In the genomic region with DNA sequence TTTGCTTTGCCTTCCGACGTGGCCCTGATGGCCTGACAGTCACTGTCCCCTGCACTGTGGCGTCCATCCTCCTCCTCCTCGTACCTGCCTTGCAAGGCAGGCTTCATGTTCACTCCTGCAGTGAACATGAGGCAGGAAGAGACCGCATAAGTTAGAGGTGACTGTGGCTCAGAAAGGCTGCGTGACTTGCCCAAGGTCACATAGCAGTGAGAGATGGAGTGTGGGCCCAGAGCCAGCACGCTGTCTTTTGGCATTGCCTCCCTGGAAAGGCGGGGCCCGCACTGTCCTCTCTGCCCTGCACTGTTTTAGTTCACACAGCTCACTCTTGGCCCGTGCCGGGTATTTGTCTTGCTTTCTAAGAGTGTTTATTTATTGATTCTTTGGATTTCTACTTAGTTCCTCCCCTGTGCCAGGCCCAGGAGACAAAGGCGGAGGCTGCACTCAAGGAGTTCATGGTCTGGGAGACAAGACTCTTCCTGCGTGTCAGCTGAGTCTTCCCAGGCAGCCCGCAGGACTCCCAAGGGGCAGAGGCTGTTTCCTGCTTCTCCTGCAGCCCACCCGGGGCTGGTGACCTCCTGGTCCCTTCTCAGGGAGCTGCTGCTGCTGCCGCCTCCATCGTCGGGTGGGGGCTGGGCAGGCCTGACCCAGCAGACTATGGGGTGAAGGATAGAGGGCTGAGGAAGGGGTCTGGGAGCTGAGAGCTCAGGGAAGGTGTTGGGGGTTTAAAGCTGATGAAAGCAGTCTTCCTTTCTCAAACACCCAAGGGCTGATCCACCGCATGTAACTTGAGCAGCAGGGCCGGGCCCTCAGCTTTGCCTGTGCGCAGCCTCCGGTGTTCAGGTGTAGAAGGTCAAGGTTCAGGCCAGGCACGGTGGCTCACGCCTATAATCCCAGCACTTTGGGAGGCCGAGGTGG, we compare ENCODE assay signal across 12 cellular contexts. TPM values are rescaled to one million over a fixed set of nuclear protein-coding genes. Genes with fewer than 3 reads are reported as not detected.
DNase-seq lines count a peak whose midpoint lies in the region; ATAC-seq and TF ChIP-seq lines count a peak whose summit lies in the region.
"Had no signal": no experiment of that assay in that cellular context is flagged by ENCODE, and none has a peak within 500 bp of the region (broad histone marks: within the 10 kb centered on the region; RNA-seq: fewer than 3 reads in every experiment).

No MANE protein-coding gene starts in this region.

- H3K4me3 ChIP-seq in OCI-LY7 (ENCODE audit: low read depth, low read length, poor library complexity, severe bottlenecking), result no peak overlapping the region

- H3K4me2 ChIP-seq in OCI-LY7 (ENCODE audit: low read length), result no peak overlapping the region

- H3K27me3 Mint-ChIP-seq in osteocyte (ENCODE audit: unreplicated experiment), result peaks cover 3% of the 10 kb centered on the region

- BruUV-seq in OCI-LY7 (replicated peaks; lab: Mats Ljungman, UMichigan), result no TSS peak

- H3K36me3 ChIP-seq in OCI-LY7 (ENCODE audit: insufficient read depth, low read length), result no peaks in the 10 kb centered on the region

- no peak overlapping the region for H3K27ac ChIP-seq in OCI-LY7 (ENCODE audit: low read depth, low read length, poor library complexity, severe bottlenecking)

- no peaks in the 10 kb centered on the region for H3K9me2 ChIP-seq in OCI-LY7 (ENCODE audit: insufficient read depth, low read length)

- in situ Hi-C loops in SK-MEL-5 (cut with HindIII; ENCODE audit: low pct_unique_long_range_greater_than_20kb, low sequenced_read_pairs), result no loop called here

- no peaks in the 10 kb centered on the region for H3K79me2 ChIP-seq in OCI-LY7 (ENCODE audit: insufficient read depth, low read depth, low read length)

- intact Hi-C loops in Right ventricle myocardium superior (cut with DNase I) (loop anchor here (2.0 to 10.0 kb wide), 3 partner anchors 20 to 97 kb away; partner anchors contain the start of gene ST6GALNAC2), OCI-LY7 (cut with micrococcal nuclease; ENCODE audit: unreplicated experiment) (no loop called here)

- H3K4me1 ChIP-seq in OCI-LY7 (ENCODE audit: insufficient read depth, low read length, poor library complexity, severe bottlenecking), result peaks cover 46% of the 10 kb centered on the region

- TF ChIP-seq CTCF in osteocyte (IDR thresholded peaks at IDR 0.05) (no peak), OCI-LY7 (conservative IDR thresholded peaks at IDR 0.05; ENCODE audit: low read length) (no peak)

- POLR2A ChIA-PET in OCI-LY7 (lab: Charles Lee), result interaction anchor here (0.6 to 0.7 kb wide), 2 partner anchors 27 to 79 kb away, joined by 3 read pairs; no protein-coding TSS in a partner anchor

- peak overlapping the region; percentile 84 for H3K27ac Mint-ChIP-seq in osteocyte (ENCODE audit: unreplicated experiment)
- H3K27ac Mint-ChIP-seq: T-helper 1 cell treated with Interleukin-12 subunit alpha and Interleukin-12 subunit beta and Interleukin-4 antibody, amounts not matched to agents 30 μg/mL and 1 μg/mL, for 36 hours had no signal

- ATAC-seq in Right ventricle myocardium superior (ENCODE audit: poor library complexity), result peak; percentile 42
- ATAC-seq in activated CD4-positive, CD25-positive, alpha-beta regulatory T cell treated with anti-CD3 and anti-CD28 coated beads, Interleukin-2, amount 50 U/mL, for 24 hours, result no peak
- ATAC-seq in GM18870 (IDR thresholded peaks at IDR 0.05; ENCODE audit: unreplicated experiment), result no peak

- no peaks in the 10 kb centered on the region for H3K9me3 Mint-ChIP-seq in osteocyte (ENCODE audit: unreplicated experiment)
- H3K9me3 Mint-ChIP-seq: T-helper 1 cell treated with Interleukin-12 subunit alpha and Interleukin-12 subunit beta and Interleukin-4 antibody, amounts not matched to agents 30 μg/mL and 1 μg/mL, for 36 hours had no signal

- CTCF ChIA-PET in OCI-LY7 (lab: Charles Lee; ENCODE audit: unreplicated experiment), result interaction anchor here (2.0 kb wide), 1 partner anchor 22 kb away, joined by 8 read pairs; no protein-coding TSS in a partner anchor

- peak; percentile 57 for DNase-seq in AG20443 (ENCODE audit: low spot score)
- DNase-seq in SK-MEL-5 (ENCODE audit: low read depth, low spot score), result peak; percentile 73
- peak; percentile 85 for DNase-seq in Right ventricle myocardium superior
- DNase-seq in osteocyte (ENCODE audit: extremely low spot score, unreplicated experiment), result no peak
- DNase-seq in OCI-LY7 (ENCODE audit: low spot score), result no peak
- DNase-seq in cortex of kidney (lab: John Stamatoyannopoulos, UW), result no peak
- DNase-seq: activated gamma-delta T cell treated with Interleukin-2 at 50 U/mL for 16 hours, foreskin melanocyte, NCI-H1105 had no signal

- peak overlapping the region; percentile 50 for H3K4me3 Mint-ChIP-seq in osteocyte (ENCODE audit: unreplicated experiment)
- H3K4me3 Mint-ChIP-seq: T-helper 1 cell treated with Interleukin-12 subunit alpha and Interleukin-12 subunit beta and Interleukin-4 antibody, amounts not matched to agents 30 μg/mL and 1 μg/mL, for 36 hours had no signal

- H3K4me1 Mint-ChIP-seq in osteocyte (ENCODE audit: unreplicated experiment), result peaks cover 49% of the 10 kb centered on the region

- H2AFZ ChIP-seq in OCI-LY7 (ENCODE audit: low read length), result no peak overlapping the region

- no peaks in the 10 kb centered on the region for H3K9me3 ChIP-seq in OCI-LY7 (ENCODE audit: low read length)

- H4K20me1 ChIP-seq in OCI-LY7 (ENCODE audit: insufficient read depth, low read length), result no peaks in the 10 kb centered on the region

- no peaks in the 10 kb centered on the region for H3K36me3 Mint-ChIP-seq in osteocyte (ENCODE audit: unreplicated experiment)

RNA-seq across cellular contexts. Expression of gene CYGB, which starts 12.7 kb away (rescaled TPM):
- total RNA-seq in SK-MEL-5 (2014; rRNA removed; shearing (Covaris generic)), result 122 TPM in 2 replicates
- polyA plus RNA-seq in SK-MEL-5 (2015; cell fraction: cytosol; rRNA removed), result 107 and 128 TPM in 2 replicates
- 37.9 and 41.4 TPM in 2 replicates for polyA plus RNA-seq in SK-MEL-5 (2015; cell fraction: nucleus; rRNA removed)
- total RNA-seq in Right ventricle myocardium superior (34.2 TPM), osteocyte (8.6 and 9.1 TPM in 2 replicates), OCI-LY7 (2022) (0.22 and 0.44 TPM in 2 replicates)
- total RNA-seq in OCI-LY7 (2014; rRNA removed; shearing (Covaris generic)), result 0.33 and 0.57 TPM in 2 replicates

RNA-seq across cellular contexts. Expression of gene PRCD, which starts 15.0 kb away (rescaled TPM):
- 15.8 and 18.8 TPM in 2 replicates for total RNA-seq in SK-MEL-5 (2014; rRNA removed; shearing (Covaris generic))
- polyA plus RNA-seq in SK-MEL-5 (2015; cell fraction: cytosol; rRNA removed), result 12.2 and 13.3 TPM in 2 replicates
- 32.9 and 49.6 TPM in 2 replicates for polyA plus RNA-seq in SK-MEL-5 (2015; cell fraction: nucleus; rRNA removed)
- total RNA-seq in Right ventricle myocardium superior (4.0 TPM), osteocyte (1.3 and 1.4 TPM in 2 replicates), OCI-LY7 (2022) (11.7 and 15.9 TPM in 2 replicates)
- 5.7 and 6.3 TPM in 2 replicates for total RNA-seq in OCI-LY7 (2014; rRNA removed; shearing (Covaris generic))

RNA-seq across cellular contexts. Expression of gene RHBDF2, which starts 23.6 kb away (rescaled TPM):
- total RNA-seq in SK-MEL-5 (2014; rRNA removed; shearing (Covaris generic)), result 25.0 and 28.6 TPM in 2 replicates
- polyA plus RNA-seq in SK-MEL-5 (2015; cell fraction: cytosol; rRNA removed), result 75.0 and 78.8 TPM in 2 replicates
- polyA plus RNA-seq in SK-MEL-5 (2015; cell fraction: nucleus; rRNA removed), result 64.9 and 68.7 TPM in 2 replicates
- total RNA-seq in Right ventricle myocardium superior (15.4 TPM), osteocyte (14.5 and 17.5 TPM in 2 replicates), OCI-LY7 (2022) (158 and 173 TPM in 2 replicates)
- 122 and 144 TPM in 2 replicates for total RNA-seq in OCI-LY7 (2014; rRNA removed; shearing (Covaris generic))

RNA-seq across cellular contexts. Expression of gene AANAT, which starts 57.5 kb away (rescaled TPM):
- not detected in 2 replicates for total RNA-seq in SK-MEL-5 (2014; rRNA removed; shearing (Covaris generic))
- polyA plus RNA-seq in SK-MEL-5 (2015; cell fraction: cytosol; rRNA removed), result not detected in 2 replicates
- polyA plus RNA-seq in SK-MEL-5 (2015; cell fraction: nucleus; rRNA removed), result 0.88 TPM in 1 of 2 replicates, not detected in the other
- total RNA-seq in Right ventricle myocardium superior (not detected), osteocyte (not detected in 2 replicates), OCI-LY7 (2022) (not detected in 2 replicates)
- not detected in 2 replicates for total RNA-seq in OCI-LY7 (2014; rRNA removed; shearing (Covaris generic))

Comparison
In these comparisons a context has a peak if more than half of its experiments do, and no peak if none do; other contexts are left out.
1. DNase-seq: peak in AG20443 (single experiment), SK-MEL-5 (single experiment) and Right ventricle myocardium superior (single experiment); none in osteocyte (single experiment), OCI-LY7 (single experiment) and cortex of kidney (single experiment).